In genomic region chr14:63642656-63643382, GRCh38 we compare ENCODE assay signal across 8 cellular contexts. TPM values are rescaled to one million over a fixed set of nuclear protein-coding genes. Genes with fewer than 3 reads are reported as not detected.
DNase-seq lines count a peak whose midpoint lies in the region; ATAC-seq and TF ChIP-seq lines count a peak whose summit lies in the region.

No MANE protein-coding gene starts in this region.

- H3K4me3 ChIP-seq in heart left ventricle, result peak overlapping the region; percentile 35 to 82 (median 70)
- H3K4me3 ChIP-seq in astrocyte of the cerebellum (ENCODE audit: low read depth, low read length), result peak overlapping the region; percentile 78
- H3K4me3 ChIP-seq in lower lobe of right lung, result peak overlapping the region; percentile 78
- peak overlapping the region; percentile 62 to 70 for H3K4me3 ChIP-seq in vagina

- in situ Hi-C loops in astrocyte of the cerebellum (cut with HindIII; ENCODE audit: low sequenced_read_pairs), result no loop called here

- TF ChIP-seq CTCF in heart left ventricle (IDR thresholded peaks at IDR 0.05), result peak in 1 of 12 donors; percentile 12
- no peak for TF ChIP-seq CTCF in astrocyte of the cerebellum (IDR thresholded peaks at IDR 0.05; ENCODE audit: low read depth, low read length, missing control alignments)
- TF ChIP-seq CTCF in lower lobe of right lung (IDR thresholded peaks at IDR 0.05), result no peak
- no peak for TF ChIP-seq CTCF in vagina (IDR thresholded peaks at IDR 0.05)

- intact Hi-C loops in heart left ventricle (cut with DNase I), result loop anchor here in 7 of 10 donors (1.0 to 10.0 kb wide), 7 partner anchors 82 to 132 kb away; partner anchors contain the start of genes PPP2R5E (in 4 of the 7) and SGPP1 (in 2 of the 7)
- intact Hi-C loops in Right ventricle myocardium inferior (cut with DNase I), result loop anchor here (1.0 to 5.0 kb wide), 4 partner anchors 84 to 694 kb away; partner anchors contain the start of genes PPP2R5E and SGPP1
- intact Hi-C loops in lower lobe of right lung (cut with DNase I), result no loop called here
- intact Hi-C loops in vagina (cut with DNase I), result loop anchor here (5.0 kb wide), 1 partner anchor 101 kb away; the partner anchor contains the start of gene PPP2R5E

- no peaks in the 10 kb centered on the region for H3K9me3 ChIP-seq in heart left ventricle
- H3K9me3 ChIP-seq in lower lobe of right lung, result no peaks in the 10 kb centered on the region
- no peaks in the 10 kb centered on the region for H3K9me3 ChIP-seq in vagina

- ATAC-seq in heart left ventricle (no peak), Right ventricle myocardium inferior (no peak), lower lobe of right lung (no peak)

- peaks cover 0 to 28% (median 10%) of the 10 kb centered on the region in 12 donors for H3K4me1 ChIP-seq in heart left ventricle
- H3K4me1 ChIP-seq in lower lobe of right lung, result peaks cover 24% of the 10 kb centered on the region
- H3K4me1 ChIP-seq in vagina, result peaks cover 19% of the 10 kb centered on the region

- H3K27ac ChIP-seq in heart left ventricle (peak overlapping the region in 11 of 12 donors; percentile 84 to 96 (median 92)), lower lobe of right lung (peak overlapping the region; percentile 94), vagina (peak overlapping the region; percentile 95)

- WGBS in heart left ventricle, 4 donors, result 70 to 73% (median 71%) methylated on average over 8 of the region's 8 CpGs

- no peaks in the 10 kb centered on the region for H3K27me3 ChIP-seq in heart left ventricle
- H3K27me3 ChIP-seq in lower lobe of right lung (ENCODE audit: low read depth), result no peaks in the 10 kb centered on the region
- no peaks in the 10 kb centered on the region for H3K27me3 ChIP-seq in vagina

- DNase-seq in heart left ventricle (no peak), Right ventricle myocardium inferior (ENCODE audit: missing footprints) (no peak), astrocyte of the cerebellum (ENCODE audit: low read depth) (no peak), lower lobe of right lung (no peak), vagina (ENCODE audit: extremely low spot score in 2 of 2) (no peak), mucosa of gallbladder (ENCODE audit: low spot score) (no peak), DMS114 treated with DMSO at 0.1 percent for 48 hours (lab: John Stamatoyannopoulos, UW; ENCODE audit: unreplicated experiment) (no peak), COLO829 (ENCODE audit: low spot score) (no peak)

- H3K36me3 ChIP-seq in heart left ventricle (no peaks in the 10 kb centered on the region), lower lobe of right lung (no peaks in the 10 kb centered on the region), vagina (no peaks in the 10 kb centered on the region)

- no peak for TF ChIP-seq POLR2A in heart left ventricle (IDR thresholded peaks at IDR 0.05)
- TF ChIP-seq POLR2A in vagina (IDR thresholded peaks at IDR 0.05), result no peak

RNA-seq across cellular contexts. Expression of gene WDR89, which starts 1.1 kb away (rescaled TPM):
- total RNA-seq in heart left ventricle (1 to 10 TPM; 3.3 to 7.6 (median 6.3) TPM), Right ventricle myocardium inferior (6.6 TPM), lower lobe of right lung (11.7 TPM), vagina (7.4 TPM), mucosa of gallbladder (13.9 TPM)
- 1 to 10 TPM; 3.1 to 6.4 TPM for polyA plus RNA-seq in heart left ventricle
